Comparison of ENCODE assay signal across 8 cellular contexts in genomic region chr15:40323239-40323952, GRCh38. TPM values are rescaled to one million over a fixed set of nuclear protein-coding genes. Genes with fewer than 3 reads are reported as not detected.
DNase-seq lines count a peak whose midpoint lies in the region; ATAC-seq lines count a peak whose summit lies in the region.

TSS of gene INAFM2 (plus strand) at chr15:40323692. CDS start at chr15:40324056, 364 bp downstream.

- DNase-seq in Ammon's horn (ENCODE audit: low spot score) (peak; percentile 91), NCI-H510A (lab: John Stamatoyannopoulos, UW) (peak; percentile 81), cerebellum (ENCODE audit: low spot score) (peak; percentile 90), kidney glomerular epithelial cell (lab: John Stamatoyannopoulos, UW) (peak; percentile 83)
- DNase-seq in activated CD4-positive, alpha-beta T cell treated with anti-CD3 and anti-CD28 coated beads for 1 hour: peak; percentile 86
- DNase-seq in stimulated activated CD4-positive, alpha-beta T cell treated with anti-CD3 and anti-CD28 coated beads, Interleukin-1b, Interleukin-23, amount 100 ng/mL, for 1 hour (ENCODE audit: low read depth in 2 of 2): peak; percentile 69 to 81

- ATAC-seq in GM19043 (IDR thresholded peaks at IDR 0.05; ENCODE audit: low read depth, unreplicated experiment) (peak; percentile 86), HG03378 (IDR thresholded peaks at IDR 0.05; ENCODE audit: unreplicated experiment) (peak; percentile 74)

RNA-seq across cellular contexts. Expression of gene INAFM2, which starts in this region (rescaled TPM):
- 13.2 TPM for total RNA-seq in cerebellum

Comparison
In these comparisons a context has a peak if more than half of its experiments do, and no peak if none do; other contexts are left out.
1. Peak in every context shown above with its lines: DNase-seq and ATAC-seq.